In genomic region chr3:16101295-16102186, GRCh38 we compare ENCODE assay signal across 10 cellular contexts.
DNase-seq lines count a peak whose midpoint lies in the region; ATAC-seq, FAIRE-seq and TF ChIP-seq lines count a peak whose summit lies in the region.
"Had no signal": no experiment of that assay in that cellular context is flagged by ENCODE, and none has a peak within 500 bp of the region (broad histone marks: within the 10 kb centered on the region; RNA-seq: fewer than 3 reads in every experiment).

No MANE protein-coding gene starts in this region.

- FAIRE-seq in endothelial cell of umbilical vein (lab: Jason Lieb, UNC) = no peak

- no peak overlapping the region for H3K27ac ChIP-seq in endothelial cell of umbilical vein (ENCODE audit: insufficient read depth, low read depth, low read length)
- H3K27ac ChIP-seq in psoas muscle = peak overlapping the region; percentile 70

- peaks cover 2% of the 10 kb centered on the region for H3K9me3 ChIP-seq in endothelial cell of umbilical vein (replicated peaks; ENCODE audit: control insufficient read depth, insufficient read depth, low read length)
- H3K9me3 ChIP-seq in psoas muscle = no peaks in the 10 kb centered on the region

- H4K20me1 ChIP-seq in endothelial cell of umbilical vein (replicated peaks; ENCODE audit: control insufficient read depth, extremely low read depth, insufficient read depth, low read length) = no peaks in the 10 kb centered on the region

- H3K79me2 ChIP-seq in endothelial cell of umbilical vein (ENCODE audit: control insufficient read depth, insufficient read depth, low read length) = no peaks in the 10 kb centered on the region

- CTCF ChIA-PET in endothelial cell of umbilical vein (lab: Charles Lee) = interaction anchor here (1.1 kb wide), 2 partner anchors 8 to 10 kb away, joined by 3 read pairs; no protein-coding TSS in a partner anchor

- DNase-seq in EL (peak; percentile 29), NCI-H226 (peak; percentile 91), endothelial cell of umbilical vein (ENCODE audit: low read depth, low spot score) (peak; percentile 20), psoas muscle (no peak), left lobe of liver (ENCODE audit: low spot score) (no peak), NCI-H2081 (lab: John Stamatoyannopoulos, UW) (no peak), Right ventricle myocardium superior (no peak)
- no peak for DNase-seq in central memory CD4-positive, alpha-beta T cell
- DNase-seq: SIG-M5; stimulated activated CD4-positive, alpha-beta T cell treated with anti-CD3 and anti-CD28 coated beads, Interleukin-4, amount 100 ng/mL, for 24 hours had no signal

- no peak for TF ChIP-seq CTCF in endothelial cell of umbilical vein (IDR thresholded peaks at IDR 0.05; ENCODE audit: extremely low read depth in 1 of 2, insufficient read depth in 1 of 2, low read depth in 1 of 2, low read length in 2 of 2)
- TF ChIP-seq CTCF in psoas muscle (IDR thresholded peaks at IDR 0.05) = no peak

- H3K27me3 ChIP-seq in endothelial cell of umbilical vein (ENCODE audit: control insufficient read depth in 2 of 2, insufficient read depth in 2 of 2, low read length in 2 of 2) (peaks cover 0 to 3% of the 10 kb centered on the region in 2 experiments), psoas muscle (ENCODE audit: insufficient read depth in 3 of 3, low read length in 2 of 3) (no peaks in the 10 kb centered on the region)

- no peak overlapping the region for H3K4me2 ChIP-seq in endothelial cell of umbilical vein (ENCODE audit: insufficient read depth, low read length)

- no peak overlapping the region for H3K9ac ChIP-seq in endothelial cell of umbilical vein (replicated peaks; ENCODE audit: extremely low read depth, insufficient read depth, low read length)

- H3K4me1 ChIP-seq in endothelial cell of umbilical vein (ENCODE audit: control insufficient read depth, extremely low read depth, insufficient read depth, low read length) = no peaks in the 10 kb centered on the region
- H3K4me1 ChIP-seq in psoas muscle = peaks cover 18% of the 10 kb centered on the region

- intact Hi-C loops in endothelial cell of umbilical vein (cut with micrococcal nuclease) = no loop called here
- intact Hi-C loops in psoas muscle (cut with DNase I) = no loop called here
- intact Hi-C loops in Right ventricle myocardium superior (cut with DNase I) = no loop called here

- WGBS in psoas muscle, 3 donors = 79 to 85% (median 80%) methylated on average over 14 of the region's 14 CpGs

- no TSS peak for BruUV-seq in endothelial cell of umbilical vein (replicated peaks; lab: Mats Ljungman, UMichigan)

- no peak overlapping the region for H3K4me3 ChIP-seq in endothelial cell of umbilical vein (replicated peaks in 1 of 3; ENCODE audit: insufficient read depth in 1 of 3, low read depth in 1 of 3, low read length in 3 of 3)
- H3K4me3 ChIP-seq in psoas muscle = no peak overlapping the region

- ATAC-seq in psoas muscle (peak; percentile 63 to 77 (median 68)), left lobe of liver (no peak), Right ventricle myocardium superior (ENCODE audit: poor library complexity) (no peak)

- no peak for TF ChIP-seq POLR2A in endothelial cell of umbilical vein (IDR thresholded peaks at IDR 0.05; ENCODE audit: low read depth, low read length)

- POLR2A ChIA-PET in endothelial cell of umbilical vein (lab: Charles Lee) = no interaction called here

- H3K36me3 ChIP-seq in endothelial cell of umbilical vein (ENCODE audit: control insufficient read depth in 2 of 2, extremely low read depth in 1 of 2, insufficient read depth in 2 of 2, low read length in 2 of 2) (no peaks in the 10 kb centered on the region), psoas muscle (ENCODE audit: insufficient read depth in 1 of 2, low read depth in 1 of 2) (no peaks in the 10 kb centered on the region)

- no peaks in the 10 kb centered on the region for H3K9me1 ChIP-seq in endothelial cell of umbilical vein (replicated peaks; ENCODE audit: control insufficient read depth, extremely low read depth, insufficient read depth, low read length)

- no peak overlapping the region for H2AFZ ChIP-seq in endothelial cell of umbilical vein (ENCODE audit: low read depth, low read length)

- dilution Hi-C loops in endothelial cell of umbilical vein (cut with MboI; ENCODE audit: extremely low pct_ligation_motif_present, low sequenced_read_pairs) = no loop called here

TF ChIP-seq in endothelial cell of umbilical vein, 7 proteins besides CTCF, POLR2A, EP300 and RAD21:
- TF ChIP-seq FOS (IDR thresholded peaks at IDR 0.05; ENCODE audit: borderline replicate concordance, insufficient read depth, low read length) (peak; percentile 59), POLR2AphosphoS5 (IDR thresholded peaks at IDR 0.05; ENCODE audit: insufficient read depth, low read depth, low read length) (no peak), EZH2 (IDR thresholded peaks at IDR 0.05; ENCODE audit: borderline replicate concordance, low read depth, low read length, severe bottlenecking) (no peak)

Comparison
In these comparisons a context has a peak if more than half of its experiments do, and no peak if none do; other contexts are left out.
1. DNase-seq: peak in EL (single experiment), NCI-H226 (single experiment) and endothelial cell of umbilical vein (single experiment); none in psoas muscle (0 of 2), left lobe of liver (single experiment), NCI-H2081 (0 of 2), Right ventricle myocardium superior (single experiment) and central memory CD4-positive, alpha-beta T cell (single experiment).
2. ATAC-seq: peak in psoas muscle (4 of 4); none in left lobe of liver (single experiment) and Right ventricle myocardium superior (single experiment).